ENCODE assay signal across 26 cellular contexts in the genomic region with DNA sequence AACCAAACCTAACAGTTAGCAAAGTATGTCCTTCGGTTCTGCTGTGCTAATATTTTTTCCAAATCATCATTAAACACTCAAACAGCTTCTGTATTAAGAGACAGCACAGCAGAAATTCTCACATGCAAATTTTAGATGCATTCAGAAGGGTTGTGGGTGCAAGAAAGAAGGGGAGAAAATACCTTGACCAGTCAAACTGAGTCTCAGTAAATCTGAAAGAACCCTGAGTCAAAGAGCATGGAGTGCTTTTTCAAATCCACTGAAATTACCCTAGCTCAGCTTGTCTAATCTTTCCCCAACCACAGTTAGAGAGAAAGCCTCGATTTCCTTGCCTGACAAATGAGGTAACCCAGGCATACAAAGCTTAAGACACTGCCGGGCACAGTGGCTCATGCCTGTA.
"Had no signal": no experiment of that assay in that cellular context is flagged by ENCODE, and none has a peak within 500 bp of the region (broad histone marks: within the 10 kb centered on the region; RNA-seq: fewer than 3 reads in every experiment).

No MANE protein-coding gene starts in this region.

- H3K27me3 Mint-ChIP-seq: activated CD4-positive, alpha-beta memory T cell treated with anti-CD3 and anti-CD28 coated beads, Interleukin-2, amount 10 ng/mL, durations not matched to agents 7 days and 5 days; activated CD4-positive, alpha-beta T cell treated with anti-CD3 and anti-CD28 coated beads, Interleukin-2, amount 10 ng/mL, durations not matched to agents 24 days and 14 days; activated naive CD8-positive, alpha-beta T cell; effector memory CD8-positive, alpha-beta T cell had no signal

- H3K4me3 Mint-ChIP-seq: activated CD4-positive, alpha-beta memory T cell treated with anti-CD3 and anti-CD28 coated beads, Interleukin-2, amount 10 ng/mL, durations not matched to agents 7 days and 5 days; activated CD4-positive, alpha-beta T cell treated with anti-CD3 and anti-CD28 coated beads, Interleukin-2, amount 10 ng/mL, durations not matched to agents 24 days and 14 days; activated naive CD8-positive, alpha-beta T cell; effector memory CD8-positive, alpha-beta T cell; natural killer cell; neural progenitor cell; stimulated activated effector memory CD8-positive, alpha-beta T cell treated with anti-CD3 and anti-CD28 coated beads, Interleukin-12 subunit alpha, Interleukin-12 subunit beta, amount 100 ng/mL, for 72 hours had no signal

- H3K27ac Mint-ChIP-seq: activated CD4-positive, alpha-beta memory T cell treated with anti-CD3 and anti-CD28 coated beads, Interleukin-2, amount 10 ng/mL, durations not matched to agents 7 days and 5 days; activated CD4-positive, alpha-beta T cell treated with anti-CD3 and anti-CD28 coated beads, Interleukin-2, amount 10 ng/mL, durations not matched to agents 24 days and 14 days; activated naive CD8-positive, alpha-beta T cell; effector memory CD8-positive, alpha-beta T cell; natural killer cell; neural progenitor cell; stimulated activated effector memory CD8-positive, alpha-beta T cell treated with anti-CD3 and anti-CD28 coated beads, Interleukin-12 subunit alpha, Interleukin-12 subunit beta, amount 100 ng/mL, for 72 hours had no signal

- H3K4me1 Mint-ChIP-seq: activated CD4-positive, alpha-beta memory T cell treated with anti-CD3 and anti-CD28 coated beads, Interleukin-2, amount 10 ng/mL, durations not matched to agents 7 days and 5 days; natural killer cell; neural progenitor cell; stimulated activated effector memory CD8-positive, alpha-beta T cell treated with anti-CD3 and anti-CD28 coated beads, Interleukin-12 subunit alpha, Interleukin-12 subunit beta, amount 100 ng/mL, for 72 hours had no signal

- H3K9me3 Mint-ChIP-seq: activated CD4-positive, alpha-beta memory T cell treated with anti-CD3 and anti-CD28 coated beads, Interleukin-2, amount 10 ng/mL, durations not matched to agents 7 days and 5 days; activated CD4-positive, alpha-beta T cell treated with anti-CD3 and anti-CD28 coated beads, Interleukin-2, amount 10 ng/mL, durations not matched to agents 24 days and 14 days; effector memory CD8-positive, alpha-beta T cell; natural killer cell; neural progenitor cell; stimulated activated effector memory CD8-positive, alpha-beta T cell treated with anti-CD3 and anti-CD28 coated beads, Interleukin-12 subunit alpha, Interleukin-12 subunit beta, amount 100 ng/mL, for 72 hours had no signal

- DNase-seq: activated CD4-positive, alpha-beta memory T cell treated with anti-CD3 and anti-CD28 coated beads, Interleukin-2, amount 10 ng/mL, durations not matched to agents 7 days and 5 days; activated CD4-positive, alpha-beta T cell treated with anti-CD3 and anti-CD28 coated beads, Interleukin-2, amount 10 ng/mL, durations not matched to agents 24 days and 14 days; activated naive CD4-positive, alpha-beta T cell treated with Interleukin-2 at 50 U/mL for 16 hours; activated T-cell treated with anti-CD3 and anti-CD28 coated beads, Interleukin-2, amount 50 U/mL, for 48 hours; brain microvascular endothelial cell; effector memory CD8-positive, alpha-beta T cell; erythroblast; gastrocnemius medialis; glutamatergic neuron; left lung; lower lobe of right lung; mesenchymal stem cell; natural killer cell; occipital lobe; psoas muscle; sigmoid colon; small intestine; stimulated activated CD4-positive, alpha-beta T cell treated with anti-CD3 and anti-CD28 coated beads, Interleukin-4, amount 100 ng/mL, for 24 hours; T-helper 9 cell; tibial artery; upper lobe of right lung; WERI-Rb-1 had no signal

- ATAC-seq: activated CD4-positive, CD25-positive, alpha-beta regulatory T cell treated with anti-CD3 and anti-CD28 coated beads, Interleukin-2, amount 50 U/mL, for 24 hours; effector memory CD8-positive, alpha-beta T cell; gastrocnemius medialis; left lung; lower lobe of right lung; natural killer cell; psoas muscle; stimulated activated effector memory CD8-positive, alpha-beta T cell treated with anti-CD3 and anti-CD28 coated beads, Interleukin-12 subunit alpha, Interleukin-12 subunit beta, amount 100 ng/mL, for 72 hours; upper lobe of right lung had no signal

- H3K36me3 Mint-ChIP-seq: natural killer cell; neural progenitor cell; stimulated activated effector memory CD8-positive, alpha-beta T cell treated with anti-CD3 and anti-CD28 coated beads, Interleukin-12 subunit alpha, Interleukin-12 subunit beta, amount 100 ng/mL, for 72 hours had no signal
